8 cellular contexts compared by ENCODE assay signal in the genomic region with DNA sequence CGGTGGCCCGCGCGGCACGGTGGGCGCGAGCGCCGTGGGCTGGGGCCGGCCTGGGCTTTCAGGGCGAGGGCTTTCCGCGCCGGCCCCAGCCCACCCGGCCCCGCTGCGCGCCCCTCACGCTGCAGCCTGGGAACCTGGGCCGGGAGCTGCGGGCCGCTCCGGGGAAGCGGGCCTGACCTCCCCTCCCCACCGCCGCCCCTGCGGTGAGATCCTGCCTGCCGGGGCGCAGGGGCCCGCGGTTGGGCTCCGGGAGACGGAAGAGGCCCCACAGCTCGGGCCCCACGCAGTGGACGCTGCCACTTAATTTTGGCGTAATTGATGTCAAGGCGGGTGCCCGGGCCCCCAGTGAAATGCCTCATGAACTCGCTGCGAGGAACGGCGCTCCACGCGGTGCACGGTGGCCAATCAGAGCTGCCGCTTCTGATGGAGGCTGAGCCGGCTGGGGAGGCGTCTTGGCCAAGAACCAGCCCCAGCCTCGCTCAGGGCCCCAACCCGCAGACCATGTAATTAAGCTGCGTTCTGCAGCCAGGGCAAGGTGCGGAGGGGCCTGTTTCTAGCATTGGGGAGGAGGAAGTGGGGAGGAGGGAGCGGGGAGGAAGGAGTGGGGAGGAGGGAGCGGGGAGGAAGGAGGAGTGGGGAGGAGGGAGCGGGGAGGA.
DNase-seq lines count a peak whose midpoint lies in the region; ATAC-seq and TF ChIP-seq lines count a peak whose summit lies in the region.

No MANE protein-coding gene starts in this region.

- intact Hi-C loops in Caco-2 (cut with micrococcal nuclease; ENCODE audit: unreplicated experiment) (loop anchor here (5.0 kb wide), 1 partner anchor 54 kb away; no protein-coding TSS in a partner anchor), psoas muscle (cut with DNase I) (no loop called here), upper lobe of right lung (cut with DNase I) (no loop called here)

- CTCF ChIA-PET in Caco-2 (lab: Charles Lee) = interaction anchor here (0.6 to 1.2 kb wide), 3 partner anchors 70 to 1009 kb away, joined by 3 read pairs; no protein-coding TSS in a partner anchor

- peak overlapping the region; percentile 54 for H3K4me3 ChIP-seq in Caco-2 (ENCODE audit: low read depth, low read length)
- H3K4me3 ChIP-seq in cardiac muscle cell = peak overlapping the region; percentile 18
- peak overlapping the region; percentile 65 for H3K4me3 ChIP-seq in psoas muscle
- peak overlapping the region; percentile 72 for H3K4me3 ChIP-seq in upper lobe of right lung

- H3K9me3 Mint-ChIP-seq in Caco-2 (ENCODE audit: unreplicated experiment) = peaks cover 13% of the 10 kb centered on the region

- H3K9me3 ChIP-seq in Caco-2 = peaks cover 7% of the 10 kb centered on the region; the same call in 1 of the 2 replicates
- H3K9me3 ChIP-seq in cardiac muscle cell (ENCODE audit: low read depth) = no peaks in the 10 kb centered on the region
- no peaks in the 10 kb centered on the region for H3K9me3 ChIP-seq in psoas muscle
- no peaks in the 10 kb centered on the region for H3K9me3 ChIP-seq in upper lobe of right lung

- no peak overlapping the region for H3K27ac ChIP-seq in cardiac muscle cell
- no peak overlapping the region for H3K27ac ChIP-seq in psoas muscle
- peak overlapping the region; percentile 75 for H3K27ac ChIP-seq in upper lobe of right lung

- peak overlapping the region; percentile 41 for H3K4me3 Mint-ChIP-seq in Caco-2 (ENCODE audit: unreplicated experiment)

- DNase-seq in Caco-2 = peak in 1 of 2 experiments; percentile 75
- DNase-seq in NCI-H1694 (lab: John Stamatoyannopoulos, UW) = peak; percentile 7
- DNase-seq in activated T-helper 1 cell treated with Interleukin-2 at 50 U/mL for 16 hours (ENCODE audit: low read depth) = peak; percentile 51
- DNase-seq in cardiac muscle cell (ENCODE audit: low read depth in 1 of 2, low spot score in 1 of 2) = peak in 1 of 2 donors; percentile 62
- peak; percentile 38 to 56 for DNase-seq in psoas muscle
- peak; percentile 70 for DNase-seq in upper lobe of right lung

- no peaks in the 10 kb centered on the region for H3K36me3 ChIP-seq in Caco-2 (ENCODE audit: control insufficient read depth, insufficient read depth, low read length)
- no peaks in the 10 kb centered on the region for H3K36me3 ChIP-seq in cardiac muscle cell
- H3K36me3 ChIP-seq in psoas muscle (ENCODE audit: insufficient read depth in 1 of 2, low read depth in 1 of 2) = no peaks in the 10 kb centered on the region
- no peaks in the 10 kb centered on the region for H3K36me3 ChIP-seq in upper lobe of right lung

- no peaks in the 10 kb centered on the region for H3K36me3 Mint-ChIP-seq in Caco-2 (ENCODE audit: insufficient read depth, unreplicated experiment)

- 4 to 6% (median 6%) methylated on average over 26 to 56 of the region's 56 CpGs for WGBS in psoas muscle, 3 donors

- no peak overlapping the region for H3K27ac Mint-ChIP-seq in Caco-2 (ENCODE audit: unreplicated experiment)

- ATAC-seq in psoas muscle = peak in 1 of 4 donors; percentile 29
- ATAC-seq in upper lobe of right lung = peak; percentile 52
- no peak for ATAC-seq in HG03039 (IDR thresholded peaks at IDR 0.05; ENCODE audit: unreplicated experiment)
- no peak for ATAC-seq in HG02885 (IDR thresholded peaks at IDR 0.05; ENCODE audit: poor library complexity, unreplicated experiment)

- no TSS peak for BruUV-seq in Caco-2 (replicated peaks; lab: Mats Ljungman, UMichigan)

- TF ChIP-seq CTCF in Caco-2 (IDR thresholded peaks at IDR 0.05; ENCODE audit: insufficient read depth in 1 of 2, low read depth in 1 of 2, low read length in 1 of 2, severe bottlenecking in 1 of 2, unreplicated experiment in 1 of 2) (no peak), cardiac muscle cell (IDR thresholded peaks at IDR 0.05; ENCODE audit: low read depth, low read length) (no peak), psoas muscle (IDR thresholded peaks at IDR 0.05) (no peak), upper lobe of right lung (IDR thresholded peaks at IDR 0.05) (no peak)

- H3K27me3 ChIP-seq in Caco-2 (replicated peaks; ENCODE audit: control insufficient read depth, insufficient read depth, low read length) (peaks cover 4% of the 10 kb centered on the region), cardiac muscle cell (peaks cover 72% of the 10 kb centered on the region), psoas muscle (ENCODE audit: insufficient read depth in 3 of 3, low read length in 2 of 3) (peaks cover 0 to 83% (median 27%) of the 10 kb centered on the region in 3 donors), upper lobe of right lung (peaks cover 5% of the 10 kb centered on the region)

- H3K4me1 Mint-ChIP-seq in Caco-2 (ENCODE audit: low read depth, unreplicated experiment) = no peaks in the 10 kb centered on the region

- H3K27me3 Mint-ChIP-seq in Caco-2 (ENCODE audit: insufficient read depth, unreplicated experiment) = peaks cover 11% of the 10 kb centered on the region

- 0 out of 2 replicates have a peak, but pooled peaks cover 3% of the 10 kb centered on the region for H3K4me1 ChIP-seq in Caco-2
- H3K4me1 ChIP-seq in cardiac muscle cell (ENCODE audit: low read depth) = peaks cover 6% of the 10 kb centered on the region
- H3K4me1 ChIP-seq in psoas muscle = no peaks in the 10 kb centered on the region
- H3K4me1 ChIP-seq in upper lobe of right lung = no peaks in the 10 kb centered on the region

- POLR2A ChIA-PET in Caco-2 (lab: Charles Lee) = no interaction called here

Comparison
In these comparisons a context has a peak if more than half of its experiments do, and no peak if none do; other contexts are left out.
1. H3K4me3 ChIP-seq: peak in every context shown above with its lines; median percentile 72 in upper lobe of right lung; 65 in psoas muscle; 54 in Caco-2; 18 in cardiac muscle cell.